In genomic region chr18:47260138-47260923, GRCh38 we compare ENCODE assay signal across 10 cellular contexts. TPM values are rescaled to one million over a fixed set of nuclear protein-coding genes. Genes with fewer than 3 reads are reported as not detected.
DNase-seq lines count a peak whose midpoint lies in the region; ATAC-seq lines count a peak whose summit lies in the region.
"Had no signal": no experiment of that assay in that cellular context is flagged by ENCODE, and none has a peak within 500 bp of the region (broad histone marks: within the 10 kb centered on the region; RNA-seq: fewer than 3 reads in every experiment).

No MANE protein-coding gene starts in this region.

- ATAC-seq in stimulated activated naive B cell treated with anti-CD40 and anti-IgM and Interleukin-4, amounts not matched to agents 10 μg/mL and 1 μg/mL and 100 μg/mL, for 72 hours (replicated peaks), result no peak
- ATAC-seq in GM21619 (IDR thresholded peaks at IDR 0.05; ENCODE audit: unreplicated experiment) (no peak), GM19023 (IDR thresholded peaks at IDR 0.05; ENCODE audit: unreplicated experiment) (no peak)

- H3K18ac ChIP-seq in mesendoderm (ENCODE audit: low read length), result no peak overlapping the region

- no peak overlapping the region for H3K4ac ChIP-seq in mesendoderm (ENCODE audit: low read depth, low read length)

- no peak overlapping the region for H3K23ac ChIP-seq in mesendoderm (ENCODE audit: low read length)

- H3K4me1 Mint-ChIP-seq in stimulated activated naive B cell treated with anti-CD40 and anti-IgM and Interleukin-4, amounts not matched to agents 10 μg/mL and 1 μg/mL and 100 μg/mL, for 72 hours, result peaks cover 1 to 14% of the 10 kb centered on the region in 2 donors

- H3K9ac ChIP-seq in mesendoderm (ENCODE audit: low read length), result no peak overlapping the region

- H3K9me3 Mint-ChIP-seq in stimulated activated naive B cell treated with anti-CD40 and anti-IgM and Interleukin-4, amounts not matched to agents 10 μg/mL and 1 μg/mL and 100 μg/mL, for 72 hours, result peaks cover 4 to 10% of the 10 kb centered on the region in 2 donors

- no peak overlapping the region for H4K5ac ChIP-seq in mesendoderm (ENCODE audit: low read length)

- no peaks in the 10 kb centered on the region for H3K36me3 ChIP-seq in mesendoderm (ENCODE audit: control insufficient read depth, insufficient read depth, low read length)
- H3K36me3 ChIP-seq: thoracic aorta had no signal

- H3K27me3 ChIP-seq in mesendoderm (ENCODE audit: insufficient read depth, low read length, poor library complexity), result peaks cover 68% of the 10 kb centered on the region

- no peak overlapping the region for H2BK15ac ChIP-seq in mesendoderm (replicated peaks; ENCODE audit: low read depth)

- no peak overlapping the region for H3K4me3 ChIP-seq in mesendoderm (ENCODE audit: low read length)
- H3K4me3 ChIP-seq: thoracic aorta had no signal

- WGBS in mesendoderm (ENCODE audit: extremely low coverage, insufficient coverage, low lambda C conversion rate), result no CpG with 5 or more reads among the region's 36 CpGs

- no peaks in the 10 kb centered on the region for H3K79me1 ChIP-seq in mesendoderm (ENCODE audit: low read length)

- H3K27me3 Mint-ChIP-seq in stimulated activated naive B cell treated with anti-CD40 and anti-IgM and Interleukin-4, amounts not matched to agents 10 μg/mL and 1 μg/mL and 100 μg/mL, for 72 hours, result peaks cover 67 to 83% of the 10 kb centered on the region in 2 donors

- H3K4me3 Mint-ChIP-seq in stimulated activated naive B cell treated with anti-CD40 and anti-IgM and Interleukin-4, amounts not matched to agents 10 μg/mL and 1 μg/mL and 100 μg/mL, for 72 hours, result no peak overlapping the region

- H3K36me3 Mint-ChIP-seq in stimulated activated naive B cell treated with anti-CD40 and anti-IgM and Interleukin-4, amounts not matched to agents 10 μg/mL and 1 μg/mL and 100 μg/mL, for 72 hours, result no peaks in the 10 kb centered on the region

- H2BK5ac ChIP-seq in mesendoderm (ENCODE audit: low read length), result no peak overlapping the region

- H3K4me2 ChIP-seq in mesendoderm (ENCODE audit: low read length), result no peak overlapping the region

- no peak overlapping the region for H2AK5ac ChIP-seq in mesendoderm (ENCODE audit: low read length)

- no peak overlapping the region for H3K56ac ChIP-seq in mesendoderm (ENCODE audit: low read length)

- H4K8ac ChIP-seq in mesendoderm (ENCODE audit: low read depth, low read length), result no peak overlapping the region

- H3K27ac ChIP-seq in mesendoderm (ENCODE audit: low read depth, low read length), result no peak overlapping the region
- H3K27ac ChIP-seq: thoracic aorta had no signal

- H3K79me2 ChIP-seq in mesendoderm (ENCODE audit: control insufficient read depth, insufficient read depth, low read length), result no peaks in the 10 kb centered on the region

- no peak overlapping the region for H3K27ac Mint-ChIP-seq in stimulated activated naive B cell treated with anti-CD40 and anti-IgM and Interleukin-4, amounts not matched to agents 10 μg/mL and 1 μg/mL and 100 μg/mL, for 72 hours

- no peaks in the 10 kb centered on the region for H3K4me1 ChIP-seq in mesendoderm (ENCODE audit: control insufficient read depth, low read depth, low read length)

- DNase-seq in GM04504 (ENCODE audit: low read depth) (peak; percentile 7), NCI-H1930 (lab: John Stamatoyannopoulos, UW) (peak; percentile 54 to 58), dermis microvascular lymphatic vessel endothelial cell (ENCODE audit: low read depth in 2 of 2) (peak; percentile 9 to 56), mesendoderm (peak; percentile 83), NCI-H510A (lab: John Stamatoyannopoulos, UW) (no peak)
- no peak for DNase-seq in stimulated activated naive B cell treated with anti-CD40 and anti-IgM and Interleukin-4, amounts not matched to agents 10 μg/mL and 1 μg/mL and 100 μg/mL, for 72 hours

- H2BK120ac ChIP-seq in mesendoderm (ENCODE audit: low read depth, low read length), result no peak overlapping the region

RNA-seq across cellular contexts. Expression of gene SKOR2, which starts 8.9 kb away (rescaled TPM):
- not detected in 2 replicates for total RNA-seq in dermis microvascular lymphatic vessel endothelial cell
- polyA plus RNA-seq in mesendoderm (2013, experiment 1 of 2), result 0.04 TPM
- 0.06 TPM for polyA plus RNA-seq in mesendoderm (2013, experiment 2 of 2)
- total RNA-seq: T-helper 1 cell treated with Interleukin-12 subunit alpha and Interleukin-12 subunit beta and Interleukin-4 antibody, amounts not matched to agents 30 ng/mL and 1 ng/mL, for 36 hours; thoracic aorta had no signal

Comparison
In these comparisons a context has a peak if more than half of its experiments do, and no peak if none do; other contexts are left out.
1. DNase-seq: peak in GM04504 (single experiment), NCI-H1930 (2 of 2), dermis microvascular lymphatic vessel endothelial cell (2 of 2) and mesendoderm (single experiment); none in stimulated activated naive B cell treated with anti-CD40 and anti-IgM and Interleukin-4, amounts not matched to agents 10 μg/mL and 1 μg/mL and 100 μg/mL, for 72 hours (single experiment) and NCI-H510A (single experiment).